ENCODE assay signal across 13 cellular contexts in the genomic region with DNA sequence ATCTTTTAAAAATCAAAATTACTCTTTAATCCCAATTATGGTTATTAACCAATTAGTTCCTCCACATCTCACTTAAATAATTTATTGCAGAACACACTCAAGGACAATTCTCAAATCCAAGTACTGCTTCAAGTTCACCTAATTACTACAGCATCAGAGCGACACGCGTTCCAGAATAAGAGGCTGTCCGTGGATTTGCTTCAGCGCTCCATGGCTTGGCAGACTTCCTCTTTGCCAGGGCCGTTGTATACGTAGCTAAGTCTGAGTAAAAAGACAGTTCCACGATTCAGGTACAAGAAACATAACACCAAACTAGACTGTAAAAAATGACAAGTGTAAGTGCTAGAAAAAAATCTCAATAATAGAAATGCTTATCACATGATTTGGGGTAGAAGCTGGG.
A peak's percentile ranks its signal among the peaks of the same experiment; 100 is the strongest.
DNase-seq lines count a peak whose midpoint lies in the region; ATAC-seq and TF ChIP-seq lines count a peak whose summit lies in the region.
"Had no signal": no experiment of that assay in that cellular context is flagged by ENCODE, and none has a peak within 500 bp of the region (broad histone marks: within the 10 kb centered on the region; RNA-seq: fewer than 3 reads in every experiment).

No MANE protein-coding gene starts in this region.

- 36 to 41% methylated on average over 8 of the region's 8 CpGs for WGBS in thyroid gland, 2 donors

- H3K9me3 Mint-ChIP-seq in activated CD4-positive, alpha-beta T cell treated with anti-CD3 and anti-CD28 coated beads, Interleukin-2, amount 10 ng/mL, durations not matched to agents 24 days and 14 days, result no peaks in the 10 kb centered on the region

- TF ChIP-seq CTCF in thyroid gland (IDR thresholded peaks at IDR 0.05), result no peak

- no peak overlapping the region for H3K4me3 ChIP-seq in thyroid gland (replicated peaks in 1 of 3)
- H3K4me3 ChIP-seq: PC-9 had no signal

- TF ChIP-seq POLR2A in thyroid gland (IDR thresholded peaks at IDR 0.05), result no peak

- no peaks in the 10 kb centered on the region for H3K4me1 Mint-ChIP-seq in activated CD4-positive, alpha-beta T cell treated with anti-CD3 and anti-CD28 coated beads, Interleukin-2, amount 10 ng/mL, durations not matched to agents 24 days and 14 days
- H3K4me1 Mint-ChIP-seq: CD14-positive monocyte had no signal

- no peaks in the 10 kb centered on the region for H3K27me3 ChIP-seq in thyroid gland

- H3K27ac Mint-ChIP-seq in activated CD4-positive, alpha-beta T cell treated with anti-CD3 and anti-CD28 coated beads, Interleukin-2, amount 10 ng/mL, durations not matched to agents 24 days and 14 days, result no peak overlapping the region
- H3K27ac Mint-ChIP-seq: CD14-positive monocyte had no signal

- peak; percentile 18 for DNase-seq in activated CD4-positive, alpha-beta T cell treated with anti-CD3 and anti-CD28 coated beads, Interleukin-2, amount 10 ng/mL, durations not matched to agents 24 days and 14 days
- no peak for DNase-seq in activated CD4-positive, alpha-beta T cell treated with anti-CD3 and anti-CD28 coated beads, Interleukin-2, amount 50 U/mL, for 48 hours
- DNase-seq in NCI-H2107 (lab: John Stamatoyannopoulos, UW) (peak; percentile 33), NCI-H345 treated with DMSO at 0.1 percent for 48 hours (lab: John Stamatoyannopoulos, UW; ENCODE audit: unreplicated experiment) (peak; percentile 85), thyroid gland (peak; percentile 71 to 78), islet precursor cell (no peak), SHP77 treated with DMSO at 0.1 percent for 48 hours (lab: John Stamatoyannopoulos, UW) (no peak)
- DNase-seq: DMS153, H7, NCI-H2171 treated with DMSO at 0.1 percent for 48 hours, PC-9 had no signal

- no peak overlapping the region for H3K4me3 Mint-ChIP-seq in activated CD4-positive, alpha-beta T cell treated with anti-CD3 and anti-CD28 coated beads, Interleukin-2, amount 10 ng/mL, durations not matched to agents 24 days and 14 days
- H3K4me3 Mint-ChIP-seq: CD14-positive monocyte had no signal

- no peaks in the 10 kb centered on the region for H3K36me3 ChIP-seq in thyroid gland

- no peaks in the 10 kb centered on the region for H3K36me3 Mint-ChIP-seq in activated CD4-positive, alpha-beta T cell treated with anti-CD3 and anti-CD28 coated beads, Interleukin-2, amount 10 ng/mL, durations not matched to agents 24 days and 14 days (ENCODE audit: low read depth)
- H3K36me3 Mint-ChIP-seq: CD14-positive monocyte had no signal

- no peak overlapping the region for H3K27ac ChIP-seq in thyroid gland
- H3K27ac ChIP-seq: PC-9 had no signal

- H3K27me3 Mint-ChIP-seq in activated CD4-positive, alpha-beta T cell treated with anti-CD3 and anti-CD28 coated beads, Interleukin-2, amount 10 ng/mL, durations not matched to agents 24 days and 14 days, result peaks cover 1% of the 10 kb centered on the region

- no peak for ATAC-seq in GM21737 (IDR thresholded peaks at IDR 0.05; ENCODE audit: unreplicated experiment)

- H3K4me1 ChIP-seq in thyroid gland, result no peaks in the 10 kb centered on the region

- intact Hi-C loops in activated CD4-positive, alpha-beta T cell treated with anti-CD3 and anti-CD28 coated beads, Interleukin-2, amount 10 ng/mL, durations not matched to agents 24 days and 14 days (cut with micrococcal nuclease), result no loop called here
- intact Hi-C loops in thyroid gland (cut with DNase I), result no loop called here

- H3K9me3 ChIP-seq in thyroid gland, result no peaks in the 10 kb centered on the region

Comparison
In these comparisons a context has a peak if more than half of its experiments do, and no peak if none do; other contexts are left out.
1. DNase-seq: peak in activated CD4-positive, alpha-beta T cell treated with anti-CD3 and anti-CD28 coated beads, Interleukin-2, amount 10 ng/mL, durations not matched to agents 24 days and 14 days (single experiment), NCI-H2107 (single experiment), NCI-H345 treated with DMSO at 0.1 percent for 48 hours (single experiment) and thyroid gland (2 of 2); none in activated CD4-positive, alpha-beta T cell treated with anti-CD3 and anti-CD28 coated beads, Interleukin-2, amount 50 U/mL, for 48 hours (0 of 2), islet precursor cell (single experiment) and SHP77 treated with DMSO at 0.1 percent for 48 hours (single experiment).